Comparison of ENCODE assay signal across 27 cellular contexts in genomic region chr14:53023325-53023724, GRCh38.
"Had no signal": no experiment of that assay in that cellular context is flagged by ENCODE, and none has a peak within 500 bp of the region (broad histone marks: within the 10 kb centered on the region; RNA-seq: fewer than 3 reads in every experiment).

No MANE protein-coding gene starts in this region.

- H3K9me3 Mint-ChIP-seq: memory B cell had no signal

- ATAC-seq: left colon; mucosa of descending colon; naive thymus-derived CD4-positive, alpha-beta T cell; natural killer cell treated with Interleukin-12 subunit alpha and Interleukin-12 subunit beta and Interleukin-15 and Interleukin-18, amount 100 ng/mL, for 72 hours; stimulated activated naive B cell treated with anti-CD40 and anti-IgM and Interleukin-4, amounts not matched to agents 10 μg/mL and 1 μg/mL and 100 μg/mL, for 72 hours; stimulated activated naive CD8-positive, alpha-beta T cell treated with anti-CD3 and anti-CD28 coated beads, Interleukin-15, Interleukin-2, amounts not matched to agents 100 U/mL and 50 U/mL, for 24 hours had no signal

- H3K36me3 Mint-ChIP-seq: memory B cell; natural killer cell treated with Interleukin-12 subunit alpha and Interleukin-12 subunit beta and Interleukin-15 and Interleukin-18, amount 100 ng/mL, for 72 hours had no signal

- H3K4me3 Mint-ChIP-seq: immature natural killer cell; memory B cell; naive thymus-derived CD4-positive, alpha-beta T cell; natural killer cell treated with Interleukin-12 subunit alpha and Interleukin-12 subunit beta and Interleukin-15 and Interleukin-18, amount 100 ng/mL, for 72 hours; stimulated activated naive B cell treated with anti-CD40 and anti-IgM and Interleukin-4, amounts not matched to agents 10 μg/mL and 1 μg/mL and 100 μg/mL, for 72 hours had no signal

- H3K27ac ChIP-seq: left ventricle myocardium inferior, ovary, right atrium auricular region, right lobe of liver, skin epidermis, stomach, testis, thyroid gland, transverse colon, upper lobe of left lung, vagina had no signal

- DNase-seq: hypothalamus; immature natural killer cell; kidney; left colon; left ventricle myocardium inferior; midbrain; mucosa of descending colon; naive thymus-derived CD4-positive, alpha-beta T cell; ovary; right lobe of liver; stimulated activated CD4-positive, alpha-beta T cell treated with anti-CD3 and anti-CD28 coated beads, Interleukin-12 subunit alpha, Interleukin-12 subunit beta, amount 100 ng/mL, for 4 hours; stimulated activated CD4-positive, alpha-beta T cell treated with anti-CD3 and anti-CD28 coated beads, Interleukin-15, amount 100 ng/mL, for 24 hours; stimulated activated CD4-positive, alpha-beta T cell treated with anti-CD3 and anti-CD28 coated beads, Interleukin-2, amount 100 ng/mL, for 24 hours; stimulated activated CD4-positive, alpha-beta T cell treated with anti-CD3 and anti-CD28 coated beads, Interleukin-4, amount 100 ng/mL, for 1 hour; stimulated activated naive B cell treated with anti-CD40 and anti-IgM and Interleukin-4, amounts not matched to agents 10 μg/mL and 1 μg/mL and 100 μg/mL, for 72 hours; stimulated activated naive CD8-positive, alpha-beta T cell treated with anti-CD3 and anti-CD28 coated beads, Interleukin-15, Interleukin-2, amounts not matched to agents 100 U/mL and 50 U/mL, for 24 hours; stomach; testis; thyroid gland; transverse colon; upper lobe of left lung had no signal

- H3K9me3 ChIP-seq: left ventricle myocardium inferior, mucosa of descending colon, ovary, right atrium auricular region, right lobe of liver, stomach, testis, thyroid gland, transverse colon, upper lobe of left lung, vagina had no signal

- H3K4me1 Mint-ChIP-seq: immature natural killer cell; memory B cell; stimulated activated naive B cell treated with anti-CD40 and anti-IgM and Interleukin-4, amounts not matched to agents 10 μg/mL and 1 μg/mL and 100 μg/mL, for 72 hours had no signal

- H3K27me3 ChIP-seq: ovary, right atrium auricular region, right lobe of liver, stomach, testis, thyroid gland, transverse colon, upper lobe of left lung, vagina had no signal

- H3K27me3 Mint-ChIP-seq: progenitor cell of endocrine pancreas; stimulated activated naive B cell treated with anti-CD40 and anti-IgM and Interleukin-4, amounts not matched to agents 10 μg/mL and 1 μg/mL and 100 μg/mL, for 72 hours had no signal

- H3K36me3 ChIP-seq: left ventricle myocardium inferior, ovary, right atrium auricular region, right lobe of liver, stomach, thyroid gland, transverse colon, upper lobe of left lung, vagina had no signal

- H3K4me1 ChIP-seq: left ventricle myocardium inferior, right atrium auricular region, right lobe of liver, testis, thyroid gland, transverse colon, upper lobe of left lung, vagina had no signal

- H3K27ac Mint-ChIP-seq: immature natural killer cell; memory B cell; naive thymus-derived CD4-positive, alpha-beta T cell; natural killer cell treated with Interleukin-12 subunit alpha and Interleukin-12 subunit beta and Interleukin-15 and Interleukin-18, amount 100 ng/mL, for 72 hours; progenitor cell of endocrine pancreas; stimulated activated naive B cell treated with anti-CD40 and anti-IgM and Interleukin-4, amounts not matched to agents 10 μg/mL and 1 μg/mL and 100 μg/mL, for 72 hours had no signal

- H3K4me3 ChIP-seq: left ventricle myocardium inferior, mucosa of descending colon, ovary, right atrium auricular region, right lobe of liver, skin epidermis, stomach, testis, thyroid gland, transverse colon, upper lobe of left lung, vagina had no signal
